In genomic region chr4:185738038-185738552, GRCh38 we compare ENCODE assay signal across 12 cellular contexts.
A peak's percentile ranks its signal among the peaks of the same experiment; 100 is the strongest.
DNase-seq lines count a peak whose midpoint lies in the region; ATAC-seq and TF ChIP-seq lines count a peak whose summit lies in the region.
"Had no signal": no experiment of that assay in that cellular context is flagged by ENCODE, and none has a peak within 500 bp of the region (broad histone marks: within the 10 kb centered on the region; RNA-seq: fewer than 3 reads in every experiment).

No MANE protein-coding gene starts in this region.

- no peaks in the 10 kb centered on the region for H3K27me3 ChIP-seq in right lobe of liver

- H3K9me3 ChIP-seq in right lobe of liver: no peaks in the 10 kb centered on the region

- WGBS in right lobe of liver (ENCODE audit: insufficient coverage, low coverage, low lambda C conversion rate, missing lambda C conversion rate): 12% methylated on average over 9 of the region's 10 CpGs

- H3K4me3 ChIP-seq in right lobe of liver: peak overlapping the region in 2 of 3 donors; percentile 2 to 21

- CTCF ChIA-PET in RWPE1 (lab: Yijun Ruan, JAX): no interaction called here

- H3K27ac ChIP-seq in RWPE1 (peak overlapping the region; percentile 87), right lobe of liver (peak overlapping the region; percentile 80 to 90 (median 88)), temporal lobe (ENCODE audit: low read depth, low read length) (peak overlapping the region; percentile 67)

- peak in 3 of 4 donors; percentile 9 to 25 (median 11) for ATAC-seq in right lobe of liver
- no peak for ATAC-seq in HG02885 (IDR thresholded peaks at IDR 0.05; ENCODE audit: poor library complexity, unreplicated experiment)
- ATAC-seq: effector memory CD8-positive, alpha-beta T cell had no signal

- no peak for TF ChIP-seq CTCF in RWPE1 (conservative IDR thresholded peaks at IDR 0.05; ENCODE audit: low read depth)
- TF ChIP-seq CTCF in right lobe of liver (IDR thresholded peaks at IDR 0.05): no peak
- no peak for TF ChIP-seq CTCF in GM20000 (IDR thresholded peaks at IDR 0.05; ENCODE audit: extremely low read depth, missing control alignments)

- DNase-seq in RWPE1 (ENCODE audit: low spot score): no peak
- peak; percentile 60 to 79 for DNase-seq in dermis microvascular lymphatic vessel endothelial cell (ENCODE audit: low read depth in 2 of 2)
- no peak for DNase-seq in right lobe of liver
- DNase-seq in NCI-H187 (lab: John Stamatoyannopoulos, UW): no peak
- DNase-seq in GM20000 (ENCODE audit: low spot score): no peak
- DNase-seq in nucleus accumbens (lab: John Stamatoyannopoulos, UW): no peak
- DNase-seq: activated T-cell treated with anti-CD3 and anti-CD28 coated beads for 4 hours; effector memory CD8-positive, alpha-beta T cell; NCI-H774; T1000 had no signal

- intact Hi-C loops in right lobe of liver (cut with DNase I): no loop called here

- H3K4me1 ChIP-seq in right lobe of liver: peaks cover 0 to 65% (median 22%) of the 10 kb centered on the region in 4 donors

- POLR2A ChIA-PET in RWPE1 (lab: Yijun Ruan, JAX; ENCODE audit: low non-redundant PET): no interaction called here

- no peak for TF ChIP-seq POLR2A in right lobe of liver (IDR thresholded peaks at IDR 0.05)

- peaks cover 0 to 8% (median 0%) of the 10 kb centered on the region in 4 donors for H3K36me3 ChIP-seq in right lobe of liver

Comparison
In these comparisons a context has a peak if more than half of its experiments do, and no peak if none do; other contexts are left out.
1. DNase-seq: peak in dermis microvascular lymphatic vessel endothelial cell (2 of 2); none in RWPE1 (single experiment), right lobe of liver (0 of 3), NCI-H187 (0 of 2), GM20000 (single experiment) and nucleus accumbens (0 of 56).
2. Peak in every context shown above with its lines, with median percentiles within 50 percentile points of each other: H3K27ac ChIP-seq.